ENCODE assay signal across 7 cellular contexts in the genomic region with DNA sequence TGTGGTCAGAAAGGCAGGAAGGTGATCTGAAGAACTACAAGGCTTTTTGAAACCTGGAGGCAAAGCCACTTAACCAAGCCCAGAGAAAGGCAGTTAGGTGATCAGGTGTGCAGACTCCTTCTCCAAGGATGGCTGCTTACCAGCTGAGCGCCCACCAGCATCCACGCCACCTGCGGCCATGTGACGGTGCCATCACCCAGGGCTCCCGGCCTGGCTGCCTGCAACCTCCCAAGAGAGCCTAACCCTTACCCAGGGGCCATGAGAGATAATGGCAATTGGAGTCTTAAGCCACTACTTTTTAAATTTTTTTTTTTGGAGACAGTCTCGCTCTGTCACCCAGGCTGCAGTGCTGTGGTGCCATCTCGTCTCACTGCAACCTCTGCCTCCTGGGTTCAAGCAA.
"Had no signal": no experiment of that assay in that cellular context is flagged by ENCODE, and none has a peak within 500 bp of the region (broad histone marks: within the 10 kb centered on the region; RNA-seq: fewer than 3 reads in every experiment).

No MANE protein-coding gene starts in this region.

- DNase-seq: H9, HCEC 1CT, IMR-90 had no signal

- H3K27ac Mint-ChIP-seq: GM23338 had no signal

- H3K4me3 Mint-ChIP-seq: GM23338, H9 had no signal

- FAIRE-seq: H1, H54, HTR-8/SVneo had no signal

- H2AFZ ChIP-seq: GM23338 had no signal

- H3K4me3 ChIP-seq: GM23338 had no signal

- ATAC-seq: GM23338 had no signal

- H3K4me1 Mint-ChIP-seq: GM23338, H9 had no signal

- H3K4me2 ChIP-seq: GM23338 had no signal
